9 cellular contexts compared by ENCODE assay signal in the genomic region with DNA sequence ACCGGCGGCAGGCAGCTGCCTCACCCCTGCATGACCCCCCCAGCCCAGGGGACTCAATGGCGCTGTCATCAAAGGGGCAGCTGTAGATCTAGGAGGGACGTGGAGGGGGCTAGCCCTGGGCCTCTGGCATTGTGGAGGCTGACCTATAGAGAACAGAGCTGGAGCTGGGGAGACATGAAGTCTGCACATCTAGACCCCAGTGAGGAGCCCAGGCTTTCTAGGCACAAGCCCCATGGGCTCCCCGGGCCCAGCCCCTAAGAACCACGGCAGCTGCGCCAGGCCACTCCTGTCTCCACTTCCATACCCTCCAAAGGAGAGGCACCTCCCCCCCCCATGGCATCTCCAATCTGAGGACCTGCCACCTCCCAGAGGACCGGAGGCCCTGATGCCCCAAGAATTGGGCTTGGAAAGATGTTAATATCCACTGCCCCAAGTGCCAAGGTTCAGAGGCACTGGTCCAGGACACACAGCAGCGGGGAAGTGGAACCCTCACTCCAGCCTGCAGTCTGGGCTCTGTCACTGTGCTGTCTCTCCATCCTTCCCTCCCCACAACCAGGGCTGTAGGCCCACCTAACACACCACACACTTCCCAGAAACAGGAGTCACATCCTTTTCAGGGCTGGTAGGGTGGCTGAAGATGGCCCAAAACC.
"Had no signal": no experiment of that assay in that cellular context is flagged by ENCODE, and none has a peak within 500 bp of the region (broad histone marks: within the 10 kb centered on the region; RNA-seq: fewer than 3 reads in every experiment).

No MANE protein-coding gene starts in this region.

- H3K9me3 ChIP-seq: tibial nerve had no signal

- H3K27me3 ChIP-seq: tibial nerve had no signal

- ATAC-seq: left lobe of liver, natural killer cell had no signal

- H3K4me3 ChIP-seq: tibial nerve had no signal

- DNase-seq: activated CD4-positive, alpha-beta memory T cell treated with anti-CD3 and anti-CD28 coated beads, Interleukin-2, amount 10 ng/mL, durations not matched to agents 7 days and 5 days; activated gamma-delta T cell; activated T-cell treated with anti-CD3 and anti-CD28 coated beads, Interleukin-2, amount 50 U/mL, for 48 hours; amygdala; natural killer cell; occipital lobe; T-helper 9 cell had no signal
